ENCODE assay signal across 13 cellular contexts in the genomic region with DNA sequence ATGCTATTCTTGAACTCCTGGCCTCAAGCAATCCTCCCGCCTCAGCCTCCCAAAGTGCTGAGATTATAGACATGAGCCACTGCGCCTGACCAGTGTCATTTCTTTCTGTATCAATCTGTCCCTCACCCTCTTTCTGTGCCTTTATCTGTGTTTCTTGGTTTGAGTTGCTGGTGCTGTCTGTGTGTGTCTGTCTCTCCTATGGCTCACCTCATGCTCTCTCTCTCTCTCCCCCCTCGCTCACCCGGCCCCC. TPM values are rescaled to one million over a fixed set of nuclear protein-coding genes. Genes with fewer than 3 reads are reported as not detected.
DNase-seq lines count a peak whose midpoint lies in the region; ATAC-seq and TF ChIP-seq lines count a peak whose summit lies in the region.
"Had no signal": no experiment of that assay in that cellular context is flagged by ENCODE, and none has a peak within 500 bp of the region (broad histone marks: within the 10 kb centered on the region; RNA-seq: fewer than 3 reads in every experiment).

No MANE protein-coding gene starts in this region.

- H3K27ac ChIP-seq in mesendoderm (ENCODE audit: low read depth, low read length) (peak overlapping the region; percentile 72), thymus (ENCODE audit: low read depth) (peak overlapping the region; percentile 46), RWPE1 (no peak overlapping the region)

- no peak overlapping the region for H3K23ac ChIP-seq in mesendoderm (ENCODE audit: low read length)

- WGBS in mesendoderm (ENCODE audit: extremely low coverage, insufficient coverage, low lambda C conversion rate): no CpG with 5 or more reads among the region's 4 CpGs
- 45% methylated on average over 4 of the region's 4 CpGs for WGBS in thymus

- CTCF ChIA-PET in activated naive CD4-positive, alpha-beta T cell treated with anti-CD3 and anti-CD28 coated beads for 36 hours (lab: Charles Lee): interaction anchor here (0.7 kb wide), 1 partner anchor 166 kb away, joined by 3 read pairs; no protein-coding TSS in a partner anchor
- CTCF ChIA-PET in RWPE1 (lab: Yijun Ruan, JAX): no interaction called here

- H2BK15ac ChIP-seq in mesendoderm (replicated peaks; ENCODE audit: low read depth): no peak overlapping the region

- peaks cover 14% of the 10 kb centered on the region for H3K4me1 Mint-ChIP-seq in activated naive CD4-positive, alpha-beta T cell treated with anti-CD3 and anti-CD28 coated beads for 36 hours (ENCODE audit: low read depth)
- H3K4me1 Mint-ChIP-seq in activated T-helper 2 cell treated with anti-CD3 and anti-CD28 coated beads, Interferon-gamma antibody, Interleukin-2, Interleukin-4, amounts not matched to agents 10 μg/mL and 5 μg/mL and 100 μg/mL, durations not matched to agents 14 hours and 24 hours and 36 hours (ENCODE audit: low read depth): peaks cover 19% of the 10 kb centered on the region

- intact Hi-C loops in activated naive CD4-positive, alpha-beta T cell treated with anti-CD3 and anti-CD28 coated beads for 36 hours (cut with micrococcal nuclease): loop anchor here (1.0 kb wide), 1 partner anchor 13 kb away; a partner anchor contains a TSS
- intact Hi-C loops in activated T-helper 2 cell treated with anti-CD3 and anti-CD28 coated beads, Interferon-gamma antibody, Interleukin-2, Interleukin-4, amounts not matched to agents 10 μg/mL and 5 μg/mL and 100 μg/mL, durations not matched to agents 14 hours and 24 hours and 36 hours (cut with micrococcal nuclease): no loop called here

- H3K56ac ChIP-seq in mesendoderm (ENCODE audit: low read length): peak overlapping the region; percentile 91

- POLR2A ChIA-PET in RWPE1 (lab: Yijun Ruan, JAX; ENCODE audit: low non-redundant PET): interaction anchor here (0.7 kb wide), 1 partner anchor 131 kb away, joined by 4 read pairs; no protein-coding TSS in a partner anchor

- H3K18ac ChIP-seq in mesendoderm (ENCODE audit: low read length): peak overlapping the region; percentile 85

- H3K4me3 Mint-ChIP-seq in activated naive CD4-positive, alpha-beta T cell treated with anti-CD3 and anti-CD28 coated beads for 36 hours: peak overlapping the region; percentile 0
- no peak overlapping the region for H3K4me3 Mint-ChIP-seq in activated T-helper 2 cell treated with anti-CD3 and anti-CD28 coated beads, Interferon-gamma antibody, Interleukin-2, Interleukin-4, amounts not matched to agents 10 μg/mL and 5 μg/mL and 100 μg/mL, durations not matched to agents 14 hours and 24 hours and 36 hours (ENCODE audit: low read depth)

- no peak for DNase-seq in activated naive CD4-positive, alpha-beta T cell treated with anti-CD3 and anti-CD28 coated beads for 36 hours
- no peak for DNase-seq in activated naive CD4-positive, alpha-beta T cell treated with anti-CD3 and anti-CD28 coated beads, Interleukin-2, amount 50 U/mL, for 16 hours
- no peak for DNase-seq in activated T-helper 2 cell treated with anti-CD3 and anti-CD28 coated beads, Interferon-gamma antibody, Interleukin-2, Interleukin-4, amounts not matched to agents 10 μg/mL and 5 μg/mL and 100 μg/mL, durations not matched to agents 14 hours and 24 hours and 36 hours (ENCODE audit: low spot score)
- no peak for DNase-seq in mesendoderm
- DNase-seq in DMS79 (lab: John Stamatoyannopoulos, UW): no peak
- no peak for DNase-seq in RWPE1 (ENCODE audit: low spot score)
- DNase-seq: activated CD4-positive, alpha-beta T cell treated with anti-CD3 and anti-CD28 coated beads, Interleukin-2, amount 50 U/mL, for 1 hour; NCI-H187 treated with DMSO at 0.1 percent for 48 hours had no signal

- H2BK5ac ChIP-seq in mesendoderm (ENCODE audit: low read length): no peak overlapping the region

- no peak overlapping the region for H2BK120ac ChIP-seq in mesendoderm (ENCODE audit: low read depth, low read length)

- peaks cover 2% of the 10 kb centered on the region for H3K79me1 ChIP-seq in mesendoderm (ENCODE audit: low read length)

- H4K8ac ChIP-seq in mesendoderm (ENCODE audit: low read depth, low read length): no peak overlapping the region

- H3K4me3 ChIP-seq in mesendoderm (ENCODE audit: low read length): no peak overlapping the region
- H3K4me3 ChIP-seq in thymus (ENCODE audit: low read length): no peak overlapping the region

- no peak overlapping the region for H3K27ac Mint-ChIP-seq in activated naive CD4-positive, alpha-beta T cell treated with anti-CD3 and anti-CD28 coated beads for 36 hours
- H3K27ac Mint-ChIP-seq in activated T-helper 2 cell treated with anti-CD3 and anti-CD28 coated beads, Interferon-gamma antibody, Interleukin-2, Interleukin-4, amounts not matched to agents 10 μg/mL and 5 μg/mL and 100 μg/mL, durations not matched to agents 14 hours and 24 hours and 36 hours: peak overlapping the region; percentile 78

- no peaks in the 10 kb centered on the region for H3K9me3 ChIP-seq in thymus (ENCODE audit: control insufficient read depth)

- peak overlapping the region; percentile 49 for H3K9ac ChIP-seq in mesendoderm (ENCODE audit: low read length)
- H3K9ac ChIP-seq: parathyroid adenoma had no signal

- no peaks in the 10 kb centered on the region for H3K9me3 Mint-ChIP-seq in activated naive CD4-positive, alpha-beta T cell treated with anti-CD3 and anti-CD28 coated beads for 36 hours
- H3K9me3 Mint-ChIP-seq in activated T-helper 2 cell treated with anti-CD3 and anti-CD28 coated beads, Interferon-gamma antibody, Interleukin-2, Interleukin-4, amounts not matched to agents 10 μg/mL and 5 μg/mL and 100 μg/mL, durations not matched to agents 14 hours and 24 hours and 36 hours: no peaks in the 10 kb centered on the region

- no peak overlapping the region for H2AK5ac ChIP-seq in mesendoderm (ENCODE audit: low read length)

- no peaks in the 10 kb centered on the region for H3K27me3 ChIP-seq in mesendoderm (ENCODE audit: insufficient read depth, low read length, poor library complexity)
- peaks cover 4% of the 10 kb centered on the region for H3K27me3 ChIP-seq in thymus (ENCODE audit: control insufficient read depth, insufficient read depth)

- peaks cover 28% of the 10 kb centered on the region for H3K27me3 Mint-ChIP-seq in activated naive CD4-positive, alpha-beta T cell treated with anti-CD3 and anti-CD28 coated beads for 36 hours (ENCODE audit: low read depth)
- H3K27me3 Mint-ChIP-seq in activated T-helper 2 cell treated with anti-CD3 and anti-CD28 coated beads, Interferon-gamma antibody, Interleukin-2, Interleukin-4, amounts not matched to agents 10 μg/mL and 5 μg/mL and 100 μg/mL, durations not matched to agents 14 hours and 24 hours and 36 hours (ENCODE audit: low read depth): peaks cover 10% of the 10 kb centered on the region

- H4K5ac ChIP-seq in mesendoderm (ENCODE audit: low read length): no peak overlapping the region

- no peak for ATAC-seq in HG03342 (IDR thresholded peaks at IDR 0.05; ENCODE audit: unreplicated experiment)
- ATAC-seq: Panc1 had no signal

- no peaks in the 10 kb centered on the region for H3K79me2 ChIP-seq in mesendoderm (ENCODE audit: control insufficient read depth, insufficient read depth, low read length)
- H3K79me2 ChIP-seq: parathyroid adenoma had no signal

- H3K36me3 ChIP-seq in mesendoderm (ENCODE audit: control insufficient read depth, insufficient read depth, low read length) (peaks cover 3% of the 10 kb centered on the region), thymus (ENCODE audit: control insufficient read depth, insufficient read depth) (no peaks in the 10 kb centered on the region)

- H3K36me3 Mint-ChIP-seq in activated naive CD4-positive, alpha-beta T cell treated with anti-CD3 and anti-CD28 coated beads for 36 hours (ENCODE audit: low read depth): no peaks in the 10 kb centered on the region
- H3K36me3 Mint-ChIP-seq in activated T-helper 2 cell treated with anti-CD3 and anti-CD28 coated beads, Interferon-gamma antibody, Interleukin-2, Interleukin-4, amounts not matched to agents 10 μg/mL and 5 μg/mL and 100 μg/mL, durations not matched to agents 14 hours and 24 hours and 36 hours (ENCODE audit: low read depth): no peaks in the 10 kb centered on the region

- peak overlapping the region; percentile 18 for H3K4ac ChIP-seq in mesendoderm (ENCODE audit: low read depth, low read length)

- no peak overlapping the region for H3K4me2 ChIP-seq in mesendoderm (ENCODE audit: low read length)

- TF ChIP-seq CTCF in RWPE1 (conservative IDR thresholded peaks at IDR 0.05; ENCODE audit: low read depth): no peak

- H3K4me1 ChIP-seq in mesendoderm (ENCODE audit: control insufficient read depth, low read depth, low read length): peaks cover 4% of the 10 kb centered on the region
- H3K4me1 ChIP-seq in thymus (ENCODE audit: control insufficient read depth, insufficient read depth, low read length): peaks cover 6% of the 10 kb centered on the region
- H3K4me1 ChIP-seq: parathyroid adenoma had no signal

RNA-seq across cellular contexts. Expression of a gene that starts 9.9 kb away (rescaled TPM):
- total RNA-seq in activated naive CD4-positive, alpha-beta T cell treated with anti-CD3 and anti-CD28 coated beads for 36 hours: 10 to 100 TPM; 11.4 TPM
- total RNA-seq in activated T-helper 2 cell treated with anti-CD3 and anti-CD28 coated beads, Interferon-gamma antibody, Interleukin-2, Interleukin-4, amounts not matched to agents 10 μg/mL and 5 μg/mL and 100 μg/mL, durations not matched to agents 14 hours and 24 hours and 36 hours: 15.7 and 17.1 TPM in 2 replicates
- 9.0 TPM for polyA plus RNA-seq in mesendoderm (2013, experiment 1 of 2)
- polyA plus RNA-seq in mesendoderm (2013, experiment 2 of 2): 8.9 TPM
- 12.3 TPM for polyA plus RNA-seq in thymus

RNA-seq across cellular contexts. Expression of a gene that starts 12.0 kb away (rescaled TPM):
- total RNA-seq in activated naive CD4-positive, alpha-beta T cell treated with anti-CD3 and anti-CD28 coated beads for 36 hours: under 1 TPM in 1 of 2 experiments, not detected in 1; 0.20 TPM
- 0.37 and 0.60 TPM in 2 replicates for total RNA-seq in activated T-helper 2 cell treated with anti-CD3 and anti-CD28 coated beads, Interferon-gamma antibody, Interleukin-2, Interleukin-4, amounts not matched to agents 10 μg/mL and 5 μg/mL and 100 μg/mL, durations not matched to agents 14 hours and 24 hours and 36 hours
- 12.9 TPM for polyA plus RNA-seq in mesendoderm (2013, experiment 1 of 2)
- 13.3 TPM for polyA plus RNA-seq in mesendoderm (2013, experiment 2 of 2)
- polyA plus RNA-seq in thymus: 0.23 TPM
- total RNA-seq: frontal cortex had no signal

RNA-seq across cellular contexts. Expression of a gene that starts 13.1 kb away (rescaled TPM):
- 10 to 100 TPM; 96.9 to 97.4 TPM for total RNA-seq in activated naive CD4-positive, alpha-beta T cell treated with anti-CD3 and anti-CD28 coated beads for 36 hours
- total RNA-seq in activated T-helper 2 cell treated with anti-CD3 and anti-CD28 coated beads, Interferon-gamma antibody, Interleukin-2, Interleukin-4, amounts not matched to agents 10 μg/mL and 5 μg/mL and 100 μg/mL, durations not matched to agents 14 hours and 24 hours and 36 hours: 121 and 131 TPM in 2 replicates
- polyA plus RNA-seq in mesendoderm (2013, experiment 1 of 2): 45.8 TPM
- polyA plus RNA-seq in mesendoderm (2013, experiment 2 of 2): 43.7 TPM
- 151 TPM for polyA plus RNA-seq in thymus

RNA-seq across cellular contexts. Expression of a gene that starts 26.3 kb away (rescaled TPM):
- 1 to 10 TPM; 4.5 to 4.8 TPM for total RNA-seq in activated naive CD4-positive, alpha-beta T cell treated with anti-CD3 and anti-CD28 coated beads for 36 hours
- 7.3 and 8.6 TPM in 2 replicates for total RNA-seq in activated T-helper 2 cell treated with anti-CD3 and anti-CD28 coated beads, Interferon-gamma antibody, Interleukin-2, Interleukin-4, amounts not matched to agents 10 μg/mL and 5 μg/mL and 100 μg/mL, durations not matched to agents 14 hours and 24 hours and 36 hours
- 8.9 TPM for polyA plus RNA-seq in mesendoderm (2013, experiment 1 of 2)
- 8.8 TPM for polyA plus RNA-seq in mesendoderm (2013, experiment 2 of 2)
- 9.1 TPM for polyA plus RNA-seq in thymus

RNA-seq across cellular contexts. Expression of a gene that starts 38.5 kb away (rescaled TPM):
- not detected for total RNA-seq in activated naive CD4-positive, alpha-beta T cell treated with anti-CD3 and anti-CD28 coated beads for 36 hours
- total RNA-seq in activated T-helper 2 cell treated with anti-CD3 and anti-CD28 coated beads, Interferon-gamma antibody, Interleukin-2, Interleukin-4, amounts not matched to agents 10 μg/mL and 5 μg/mL and 100 μg/mL, durations not matched to agents 14 hours and 24 hours and 36 hours: not detected in 2 replicates
- not detected for polyA plus RNA-seq in mesendoderm (2013, experiment 1 of 2)
- not detected for polyA plus RNA-seq in mesendoderm (2013, experiment 2 of 2)
- 0.07 TPM for polyA plus RNA-seq in thymus
- total RNA-seq: frontal cortex had no signal
